In the genomic region with DNA sequence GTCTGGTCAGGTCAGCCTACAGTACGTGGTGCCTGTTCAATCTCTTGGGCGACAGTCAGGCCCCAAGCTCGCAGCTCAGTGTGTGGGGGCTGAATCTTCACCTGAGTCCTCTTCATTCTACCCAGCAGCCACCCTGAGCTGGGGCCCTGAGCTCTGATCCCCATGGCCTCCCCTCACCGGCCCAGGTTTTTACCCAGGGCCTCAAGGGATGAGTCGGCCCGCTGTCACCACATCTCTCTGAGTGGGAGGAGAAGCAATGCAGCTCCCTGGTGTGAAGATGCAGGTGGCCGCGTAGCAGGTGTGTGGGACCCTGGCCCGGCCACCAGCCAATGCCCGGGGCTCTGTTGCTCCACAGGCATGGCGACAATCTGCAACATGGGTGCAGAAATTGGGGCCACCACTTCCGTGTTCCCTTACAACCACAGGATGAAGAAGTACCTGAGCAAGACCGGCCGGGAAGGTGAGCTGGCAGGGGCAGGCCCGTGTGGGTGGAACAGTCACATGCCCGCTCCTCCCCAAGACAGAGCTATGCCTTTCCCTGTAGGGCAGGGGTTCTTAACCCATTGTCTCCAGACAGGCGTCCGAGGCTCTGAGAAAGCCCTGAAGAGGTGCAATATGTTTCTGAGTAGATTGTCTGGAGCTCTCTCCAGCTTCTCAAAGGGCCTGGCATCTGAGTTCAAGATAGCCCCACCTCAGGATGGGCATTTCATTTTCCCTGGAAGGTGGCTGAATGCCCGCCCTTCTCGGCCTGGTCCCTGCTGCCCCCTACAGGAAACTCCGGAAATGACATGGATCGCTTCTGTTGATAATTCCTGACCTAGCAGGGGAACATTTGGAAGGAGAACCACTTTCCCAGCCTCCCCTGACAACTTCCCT, we compare ENCODE assay signal across 8 cellular contexts. TPM values are rescaled to one million over a fixed set of nuclear protein-coding genes. Genes with fewer than 3 reads are reported as not detected.
DNase-seq lines count a peak whose midpoint lies in the region; ATAC-seq and TF ChIP-seq lines count a peak whose summit lies in the region.

No MANE protein-coding gene starts in this region.

- intact Hi-C loops in upper lobe of right lung (cut with DNase I) = no loop called here

- 43 to 54% methylated on average over 22 of the region's 22 CpGs for WGBS in esophagus, 2 donors

- H3K9me3 ChIP-seq in esophagus (ENCODE audit: control insufficient read depth in 2 of 2, insufficient read depth in 1 of 2, low read depth in 1 of 2, low read length in 1 of 2) = no peaks in the 10 kb centered on the region
- H3K9me3 ChIP-seq in upper lobe of right lung = no peaks in the 10 kb centered on the region

- peaks cover 2 to 11% of the 10 kb centered on the region in 2 donors for H3K4me1 ChIP-seq in esophagus (ENCODE audit: control insufficient read depth in 2 of 2, insufficient read depth in 2 of 2, low read length in 1 of 2)
- no peaks in the 10 kb centered on the region for H3K4me1 ChIP-seq in upper lobe of right lung

- TF ChIP-seq CTCF in upper lobe of right lung (IDR thresholded peaks at IDR 0.05) = peak; percentile 81

- H3K4me3 ChIP-seq in esophagus (ENCODE audit: low read depth in 1 of 2, low read length in 2 of 2) = no peak overlapping the region
- H3K4me3 ChIP-seq in upper lobe of right lung = no peak overlapping the region

- H3K27ac ChIP-seq in esophagus (ENCODE audit: low read depth in 2 of 2, low read length in 1 of 2) (peak overlapping the region; percentile 62 to 87), upper lobe of right lung (no peak overlapping the region)

- no peaks in the 10 kb centered on the region for H3K27me3 ChIP-seq in esophagus (ENCODE audit: control insufficient read depth in 1 of 2, insufficient read depth in 2 of 2, low read length in 2 of 2)
- H3K27me3 ChIP-seq in upper lobe of right lung = no peaks in the 10 kb centered on the region

- ATAC-seq in upper lobe of right lung (peak; percentile 84), HG02588 (IDR thresholded peaks at IDR 0.05; ENCODE audit: unreplicated experiment) (no peak)

- peak; percentile 9 for DNase-seq in DMS79 treated with DMSO at 0.1 percent for 48 hours (lab: John Stamatoyannopoulos, UW)
- DNase-seq in DMS79 (lab: John Stamatoyannopoulos, UW) = no peak
- peak; percentile 18 for DNase-seq in NCI-H1092 (lab: John Stamatoyannopoulos, UW)
- DNase-seq in activated CD4-positive, alpha-beta T cell treated with anti-CD3 and anti-CD28 coated beads, Interleukin-2, amount 50 U/mL, for 4 hours = peak; percentile 27 to 43
- DNase-seq in myocyte (ENCODE audit: low read depth) = peak; percentile 75
- DNase-seq in upper lobe of right lung = no peak

- H3K36me3 ChIP-seq in esophagus (ENCODE audit: control insufficient read depth in 2 of 2, insufficient read depth in 2 of 2, low read length in 1 of 2) = peaks cover 9 to 45% of the 10 kb centered on the region in 2 donors
- H3K36me3 ChIP-seq in upper lobe of right lung = peaks cover 62% of the 10 kb centered on the region

RNA-seq across cellular contexts. Expression of a gene that starts 26.9 kb away (rescaled TPM):
- 10 to 100 TPM; 24.3 to 25.9 TPM for polyA plus RNA-seq in esophagus
- total RNA-seq in myocyte (22.0 and 23.8 TPM in 2 replicates), upper lobe of right lung (43.7 TPM)
- 50.0 TPM for polyA plus RNA-seq in myocyte (2012)

RNA-seq across cellular contexts. Expression of a gene that starts 43.4 kb away (rescaled TPM):
- polyA plus RNA-seq in esophagus = 1 to 10 TPM; 1.1 to 1.2 TPM
- total RNA-seq in myocyte (24.6 and 31.7 TPM in 2 replicates), upper lobe of right lung (6.3 TPM)
- polyA plus RNA-seq in myocyte (2012) = 18.9 TPM

RNA-seq across cellular contexts. Expression of a gene that starts 48.5 kb away (rescaled TPM):
- polyA plus RNA-seq in esophagus = 10 to 100 TPM; 22.6 to 59.7 TPM
- total RNA-seq in myocyte (107 and 122 TPM in 2 replicates), upper lobe of right lung (84.1 TPM)
- polyA plus RNA-seq in myocyte (2012) = 90.7 TPM

RNA-seq across cellular contexts. Expression of a gene that starts 48.9 kb away (rescaled TPM):
- polyA plus RNA-seq in esophagus = 10 to 100 TPM; 41.4 to 61.8 TPM
- 40.0 and 47.2 TPM in 2 replicates for total RNA-seq in myocyte
- polyA plus RNA-seq in myocyte (2012) = 31.6 TPM
- total RNA-seq in upper lobe of right lung = 32.9 TPM

Comparison
In these comparisons a context has a peak if more than half of its experiments do, and no peak if none do; other contexts are left out.
1. DNase-seq: peak in DMS79 treated with DMSO at 0.1 percent for 48 hours (single experiment), NCI-H1092 (single experiment), activated CD4-positive, alpha-beta T cell treated with anti-CD3 and anti-CD28 coated beads, Interleukin-2, amount 50 U/mL, for 4 hours (2 of 2) and myocyte (single experiment); none in DMS79 (single experiment) and upper lobe of right lung (single experiment).